25 cellular contexts compared by ENCODE assay signal in the genomic region with DNA sequence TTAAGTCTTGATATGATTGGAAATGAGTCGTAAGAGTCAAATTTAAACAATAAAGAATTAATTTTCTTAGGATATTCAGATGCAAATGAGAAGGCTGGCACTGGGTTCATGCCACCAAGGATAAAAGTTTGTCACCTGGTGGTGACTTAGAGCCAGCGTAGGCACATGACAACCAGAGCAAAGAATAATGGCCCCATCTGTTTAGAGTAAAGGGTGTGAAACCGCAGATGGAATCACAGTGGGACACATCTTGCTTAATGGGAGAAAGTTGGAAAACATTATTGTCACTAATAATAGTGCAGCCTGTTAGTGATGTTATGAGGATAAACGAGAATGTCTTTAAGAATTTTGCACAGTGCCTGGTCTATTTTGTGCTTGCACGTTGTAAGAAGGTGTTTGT.
"Had no signal": no experiment of that assay in that cellular context is flagged by ENCODE, and none has a peak within 500 bp of the region (broad histone marks: within the 10 kb centered on the region; RNA-seq: fewer than 3 reads in every experiment).

No MANE protein-coding gene starts in this region.

- H3K4me3 ChIP-seq: colonic mucosa, gastroesophageal sphincter, hepatocyte, pancreas, prostate gland, spleen, testis, uterus had no signal

- ATAC-seq: activated naive CD4-positive, alpha-beta T cell treated with anti-CD3 and anti-CD28 coated beads, Interleukin-2, amount 50 U/mL, for 72 hours; activated T-cell treated with anti-CD3 and anti-CD28 coated beads, Interleukin-2, amount 50 U/mL, for 72 hours; gastroesophageal sphincter; left cardiac atrium; left ventricle myocardium superior; naive thymus-derived CD4-positive, alpha-beta T cell; pancreas; stimulated activated naive CD8-positive, alpha-beta T cell treated with anti-CD3 and anti-CD28 coated beads, Interleukin-15, Interleukin-2, amounts not matched to agents 100 U/mL and 50 U/mL, for 24 hours had no signal

- H2AFZ ChIP-seq: hepatocyte had no signal

- H3K4me1 ChIP-seq: colonic mucosa, gastroesophageal sphincter, pancreas, prostate gland, spleen, testis, uterus had no signal

- H3K27me3 ChIP-seq: colonic mucosa, gastroesophageal sphincter, hepatocyte, spleen, testis, uterus had no signal

- DNase-seq: activated CD4-positive, alpha-beta T cell treated with anti-CD3 and anti-CD28 coated beads for 4 hours; activated CD4-positive, alpha-beta T cell treated with anti-CD3 and anti-CD28 coated beads, Interleukin-2, amount 50 U/mL, for 4 hours; activated naive CD4-positive, alpha-beta T cell; activated T-cell treated with anti-CD3 and anti-CD28 coated beads for 4 hours; activated T-cell treated with anti-CD3 and anti-CD28 coated beads, Interleukin-2, amount 50 U/mL, for 72 hours; colonic mucosa; effector memory CD4-positive, alpha-beta T cell; erythroblast; left cardiac atrium; left ventricle myocardium superior; naive thymus-derived CD4-positive, alpha-beta T cell; nucleus accumbens; pancreas; retina; spleen; stimulated activated CD4-positive, alpha-beta T cell treated with anti-CD3 and anti-CD28 coated beads, Interleukin-2, amount 100 ng/mL, for 48 hours; stimulated activated naive CD8-positive, alpha-beta T cell treated with anti-CD3 and anti-CD28 coated beads, Interleukin-15, Interleukin-2, amounts not matched to agents 100 U/mL and 50 U/mL, for 24 hours; testis; trophoblast cell; uterus had no signal

- H3K27ac ChIP-seq: colonic mucosa, gastroesophageal sphincter, hepatocyte, pancreas, prostate gland, testis, uterus, VCaP had no signal

- H3K9me3 ChIP-seq: colonic mucosa, gastroesophageal sphincter, pancreas, prostate gland, spleen, testis, uterus had no signal

- H3K36me3 ChIP-seq: colonic mucosa, gastroesophageal sphincter, pancreas, prostate gland, spleen, uterus had no signal

- H3K4me2 ChIP-seq: hepatocyte had no signal
